ENCODE assay signal across 9 cellular contexts in the genomic region with DNA sequence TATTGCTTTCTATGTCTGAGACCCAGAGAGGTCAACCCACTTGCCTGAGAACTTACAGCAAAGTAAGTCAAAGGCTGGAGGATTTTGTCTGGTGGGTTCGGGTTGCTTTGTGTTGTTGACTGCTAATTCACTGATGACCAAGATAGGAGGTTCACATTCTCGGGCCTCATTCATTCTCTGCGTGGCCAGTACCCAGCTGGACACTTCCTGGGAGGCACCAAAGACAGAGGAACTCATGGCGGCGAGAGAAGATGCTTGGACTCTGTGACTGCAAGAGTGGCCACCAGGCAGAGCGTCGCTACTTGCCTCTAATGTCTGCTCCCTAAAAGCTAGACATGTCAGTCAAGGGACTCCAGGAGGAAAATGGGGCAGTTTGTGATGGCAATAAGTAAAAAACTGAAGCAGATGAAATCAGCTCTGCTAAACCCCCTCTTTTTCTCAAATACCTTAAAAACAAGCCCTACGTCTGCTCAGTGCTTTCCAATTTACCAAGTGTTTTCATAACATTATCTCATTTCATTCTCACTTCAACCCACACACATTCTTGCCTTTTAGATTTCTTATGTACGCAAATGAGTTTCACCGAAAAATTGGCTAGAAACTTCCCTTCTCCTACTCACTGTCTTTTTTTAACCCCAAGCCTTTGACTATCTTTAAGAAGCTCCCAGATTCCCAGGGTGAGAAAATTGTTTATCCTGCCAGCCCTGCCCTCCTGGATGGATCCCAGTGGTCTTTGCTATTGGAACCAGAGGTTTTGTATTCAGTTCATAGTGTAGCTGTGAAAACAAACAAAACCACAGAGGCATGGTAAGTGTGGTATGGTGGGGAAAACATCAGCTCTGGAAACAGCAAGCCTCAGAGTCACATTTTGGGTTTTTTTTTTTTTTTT. TPM values are rescaled to one million over a fixed set of nuclear protein-coding genes. Genes with fewer than 3 reads are reported as not detected.
A peak's percentile ranks its signal among the peaks of the same experiment; 100 is the strongest.
DNase-seq lines count a peak whose midpoint lies in the region; ATAC-seq and TF ChIP-seq lines count a peak whose summit lies in the region.
"Had no signal": no experiment of that assay in that cellular context is flagged by ENCODE, and none has a peak within 500 bp of the region (broad histone marks: within the 10 kb centered on the region; RNA-seq: fewer than 3 reads in every experiment).

No MANE protein-coding gene starts in this region.

- no peak for TF ChIP-seq EP300 in gastroesophageal sphincter (IDR thresholded peaks at IDR 0.05)

- no peaks in the 10 kb centered on the region for H3K36me3 ChIP-seq in OCI-LY3 (replicated peaks; ENCODE audit: low read depth, low read length)
- no peaks in the 10 kb centered on the region for H3K36me3 ChIP-seq in gastroesophageal sphincter
- H3K36me3 ChIP-seq in stomach smooth muscle (ENCODE audit: control insufficient read depth in 2 of 2, insufficient read depth in 2 of 2, low read length in 2 of 2): no peaks in the 10 kb centered on the region

- TF ChIP-seq POLR2A in gastroesophageal sphincter (IDR thresholded peaks at IDR 0.05): no peak

- ATAC-seq in activated CD4-positive, CD25-positive, alpha-beta regulatory T cell treated with anti-CD3 and anti-CD28 coated beads, Interleukin-2, amount 50 U/mL, for 24 hours: peak; percentile 35 to 56
- ATAC-seq in gastroesophageal sphincter (no peak), GM19324 (IDR thresholded peaks at IDR 0.05; ENCODE audit: low FRiP score, unreplicated experiment) (no peak), GM21576 (IDR thresholded peaks at IDR 0.05; ENCODE audit: unreplicated experiment) (no peak)

- H3K4me3 ChIP-seq in OCI-LY3 (ENCODE audit: low read length) (peak overlapping the region; percentile 29; the same call in 1 of the 2 replicates), gastroesophageal sphincter (no peak overlapping the region), stomach smooth muscle (ENCODE audit: low read length in 2 of 2) (no peak overlapping the region)

- H4K20me1 ChIP-seq in OCI-LY3 (ENCODE audit: insufficient read depth, low read length): no peaks in the 10 kb centered on the region

- H3K9me3 ChIP-seq in OCI-LY3 (ENCODE audit: insufficient read depth, low read length) (no peaks in the 10 kb centered on the region), gastroesophageal sphincter (no peaks in the 10 kb centered on the region), stomach smooth muscle (ENCODE audit: control insufficient read depth in 2 of 2, low read length in 2 of 2) (no peaks in the 10 kb centered on the region)

- H3K27ac ChIP-seq in OCI-LY3 (ENCODE audit: low read length): no peak overlapping the region
- peak overlapping the region; percentile 83 to 89 (median 86) for H3K27ac ChIP-seq in gastroesophageal sphincter
- peak overlapping the region; percentile 86 for H3K27ac ChIP-seq in stomach smooth muscle (ENCODE audit: low read length)

- peaks cover 22% of the 10 kb centered on the region for H3K27me3 ChIP-seq in OCI-LY3 (ENCODE audit: low read depth, low read length)
- H3K27me3 ChIP-seq in gastroesophageal sphincter: no peaks in the 10 kb centered on the region
- H3K27me3 ChIP-seq in stomach smooth muscle (ENCODE audit: control insufficient read depth in 1 of 2, insufficient read depth in 2 of 2, low read length in 2 of 2): no peaks in the 10 kb centered on the region

- peak overlapping the region; percentile 81 for H3K4me2 ChIP-seq in OCI-LY3 (ENCODE audit: low read length)

- H3K9ac ChIP-seq in OCI-LY3 (ENCODE audit: low read length) (no peak overlapping the region), stomach smooth muscle (ENCODE audit: low read length in 2 of 2) (no peak overlapping the region)

- H3K4me1 ChIP-seq in OCI-LY3 (ENCODE audit: low read length) (peaks cover 53% of the 10 kb centered on the region), gastroesophageal sphincter (peaks cover 0 to 38% (median 15%) of the 10 kb centered on the region in 3 donors), stomach smooth muscle (ENCODE audit: control insufficient read depth, insufficient read depth, low read length) (peaks cover 31% of the 10 kb centered on the region)

- WGBS in gastroesophageal sphincter (ENCODE audit: low coverage in 1 of 2), 2 donors: 51 to 56% methylated on average over 6 to 7 of the region's 10 CpGs

- TF ChIP-seq CTCF in OCI-LY3 (IDR thresholded peaks at IDR 0.05; ENCODE audit: low read depth, low read length): no peak
- peak in 1 of 4 experiments; percentile 10 for TF ChIP-seq CTCF in gastroesophageal sphincter (IDR thresholded peaks at IDR 0.05)

- DNase-seq in activated CD4-positive, CD25-positive, alpha-beta regulatory T cell (lab: John Stamatoyannopoulos, UW): no peak
- DNase-seq in T1000 (lab: John Stamatoyannopoulos, UW): no peak
- DNase-seq: nucleus accumbens had no signal

- H3K79me2 ChIP-seq in OCI-LY3 (ENCODE audit: low read length): no peaks in the 10 kb centered on the region

- H2AFZ ChIP-seq in OCI-LY3 (ENCODE audit: low read depth, low read length): no peak overlapping the region

RNA-seq across cellular contexts. Expression of a gene that starts 4.9 kb away (rescaled TPM):
- 100 to 1,000 TPM in 3 of 4 donors, 10 to 100 TPM in 1; 62.3 to 509 (median 348) TPM for total RNA-seq in gastroesophageal sphincter

Comparison
In these comparisons a context has a peak if more than half of its experiments do, and no peak if none do; other contexts are left out.
1. ATAC-seq: peak in activated CD4-positive, CD25-positive, alpha-beta regulatory T cell treated with anti-CD3 and anti-CD28 coated beads, Interleukin-2, amount 50 U/mL, for 24 hours (2 of 2); none in gastroesophageal sphincter (single experiment), GM19324 (single experiment) and GM21576 (single experiment).